Comparison of ENCODE assay signal across 1 cellular context in genomic region chr1:4710592-4711190, GRCh38.
TF ChIP-seq lines count a peak whose summit lies in the region.

No MANE protein-coding gene starts in this region.

TF ChIP-seq in GM23338, 12 proteins besides CTCF, POLR2A, EP300 and RAD21 (continued from another document):
- no peak for TF ChIP-seq REST (IDR thresholded peaks at IDR 0.05; ENCODE audit: unreplicated experiment)
- no peak for TF ChIP-seq NANOG (IDR thresholded peaks at IDR 0.05; ENCODE audit: borderline replicate concordance)
- no peak for TF ChIP-seq EZH2 (IDR thresholded peaks at IDR 0.05; ENCODE audit: low read depth, unreplicated experiment)
